ENCODE assay signal across 6 cellular contexts in genomic region chr19:7916137-7916907, GRCh38. TPM values are rescaled to one million over a fixed set of nuclear protein-coding genes. Genes with fewer than 3 reads are reported as not detected.
DNase-seq lines count a peak whose midpoint lies in the region; ATAC-seq, FAIRE-seq and TF ChIP-seq lines count a peak whose summit lies in the region.

No MANE protein-coding gene starts in this region.

- no peaks in the 10 kb centered on the region for H3K36me3 ChIP-seq in kidney epithelial cell (ENCODE audit: control insufficient read depth, insufficient read depth, low read length)

- FAIRE-seq in RCC 7860 (lab: Jason Lieb, UNC): no peak

- H3K27me3 ChIP-seq in kidney epithelial cell (ENCODE audit: control insufficient read depth, insufficient read depth, low read length): peaks cover 32% of the 10 kb centered on the region

- no peak for TF ChIP-seq CTCF in kidney epithelial cell (IDR thresholded peaks at IDR 0.05; ENCODE audit: insufficient read depth, low read length, poor library complexity, severe bottlenecking)

- H3K4me1 Mint-ChIP-seq in activated T-cell treated with anti-CD3 and anti-CD28 coated beads, Interleukin-2, amount 50 U/mL, for 4 hours (ENCODE audit: low read depth): peaks cover 27% of the 10 kb centered on the region

- peak overlapping the region; percentile 32 for H3K4me3 ChIP-seq in kidney epithelial cell (ENCODE audit: low read depth, low read length)

- no peaks in the 10 kb centered on the region for H3K9me3 Mint-ChIP-seq in activated T-cell treated with anti-CD3 and anti-CD28 coated beads, Interleukin-2, amount 50 U/mL, for 4 hours

- H3K27me3 Mint-ChIP-seq in activated T-cell treated with anti-CD3 and anti-CD28 coated beads, Interleukin-2, amount 50 U/mL, for 4 hours (ENCODE audit: low read depth): peaks cover 36% of the 10 kb centered on the region

- DNase-seq in NCI-H2081 (lab: John Stamatoyannopoulos, UW) (peak; percentile 14 to 58), NCI-H2081 treated with DMSO at 0.1 percent for 48 hours (lab: John Stamatoyannopoulos, UW) (no peak), kidney epithelial cell (ENCODE audit: low read depth) (no peak), RCC 7860 (ENCODE audit: low spot score) (no peak), cerebellar nuclear complex (lab: John Stamatoyannopoulos, UW) (no peak)
- no peak for DNase-seq in activated T-cell treated with anti-CD3 and anti-CD28 coated beads, Interleukin-2, amount 50 U/mL, for 4 hours

- ATAC-seq in activated T-cell treated with anti-CD3 and anti-CD28 coated beads, Interleukin-2, amount 50 U/mL, for 4 hours: peak; percentile 23 to 26

- peaks cover 8% of the 10 kb centered on the region for H3K36me3 Mint-ChIP-seq in activated T-cell treated with anti-CD3 and anti-CD28 coated beads, Interleukin-2, amount 50 U/mL, for 4 hours (ENCODE audit: insufficient read depth)

- peak overlapping the region; percentile 50 for H3K4me3 Mint-ChIP-seq in activated T-cell treated with anti-CD3 and anti-CD28 coated beads, Interleukin-2, amount 50 U/mL, for 4 hours

RNA-seq across cellular contexts. Expression of gene TGFBR3L, which starts 1.7 kb away (rescaled TPM):
- 1 to 10 TPM in 2 of 3 donors, under 1 TPM in 1; 0.74 to 2.4 (median 1.4) TPM for total RNA-seq in activated T-cell treated with anti-CD3 and anti-CD28 coated beads, Interleukin-2, amount 50 U/mL, for 4 hours
- total RNA-seq in kidney epithelial cell: 0.14 and 4.5 TPM in 2 replicates

RNA-seq across cellular contexts. Expression of gene SNAPC2, which starts 3.8 kb away (rescaled TPM):
- 10 to 100 TPM; 16.7 to 20.0 (median 18.8) TPM for total RNA-seq in activated T-cell treated with anti-CD3 and anti-CD28 coated beads, Interleukin-2, amount 50 U/mL, for 4 hours
- 32.0 and 33.3 TPM in 2 replicates for total RNA-seq in kidney epithelial cell

RNA-seq across cellular contexts. Expression of gene CTXN1, which starts 9.6 kb away (rescaled TPM):
- 1 to 10 TPM in 1 of 3 donors, under 1 TPM in 2; 0.71 to 1.4 (median 0.95) TPM for total RNA-seq in activated T-cell treated with anti-CD3 and anti-CD28 coated beads, Interleukin-2, amount 50 U/mL, for 4 hours
- total RNA-seq in kidney epithelial cell: 15.7 and 16.1 TPM in 2 replicates

RNA-seq across cellular contexts. Expression of gene MAP2K7, which starts 12.6 kb away (rescaled TPM):
- total RNA-seq in activated T-cell treated with anti-CD3 and anti-CD28 coated beads, Interleukin-2, amount 50 U/mL, for 4 hours: 10 to 100 TPM; 40.4 to 44.0 (median 43.3) TPM
- total RNA-seq in kidney epithelial cell: 15.0 and 19.7 TPM in 2 replicates

RNA-seq across cellular contexts. Expression of gene TIMM44, which starts 27.1 kb away (rescaled TPM):
- 100 to 1,000 TPM; 180 to 193 (median 190) TPM for total RNA-seq in activated T-cell treated with anti-CD3 and anti-CD28 coated beads, Interleukin-2, amount 50 U/mL, for 4 hours
- 80.5 and 83.9 TPM in 2 replicates for total RNA-seq in kidney epithelial cell

Comparison
In these comparisons a context has a peak if more than half of its experiments do, and no peak if none do; other contexts are left out.
1. DNase-seq: peak in NCI-H2081 (2 of 2); none in NCI-H2081 treated with DMSO at 0.1 percent for 48 hours (single experiment), activated T-cell treated with anti-CD3 and anti-CD28 coated beads, Interleukin-2, amount 50 U/mL, for 4 hours (single experiment), kidney epithelial cell (single experiment), RCC 7860 (single experiment) and cerebellar nuclear complex (0 of 2).